ENCODE assay signal across 13 cellular contexts in genomic region chr9:127528407-127529251, GRCh38.
DNase-seq lines count a peak whose midpoint lies in the region; ATAC-seq and TF ChIP-seq lines count a peak whose summit lies in the region.
"Had no signal": no experiment of that assay in that cellular context is flagged by ENCODE, and none has a peak within 500 bp of the region (broad histone marks: within the 10 kb centered on the region; RNA-seq: fewer than 3 reads in every experiment).

No MANE protein-coding gene starts in this region.

- ATAC-seq in thoracic aorta (ENCODE audit: insufficient number of reproducible peaks, low FRiP score, low read depth) (no peak), HG03045 (IDR thresholded peaks at IDR 0.05; ENCODE audit: unreplicated experiment) (no peak)

- H3K27me3 ChIP-seq in colonic mucosa (no peaks in the 10 kb centered on the region), thoracic aorta (replicated peaks; ENCODE audit: insufficient read depth) (no peaks in the 10 kb centered on the region)
- H3K27me3 ChIP-seq: hepatocyte had no signal

- intact Hi-C loops in colonic mucosa (cut with DNase I), result no loop called here

- H3K36me3 ChIP-seq in colonic mucosa, result peaks cover 33% of the 10 kb centered on the region
- peaks cover 9% of the 10 kb centered on the region for H3K36me3 ChIP-seq in thoracic aorta

- no peaks in the 10 kb centered on the region for H3K9me3 ChIP-seq in colonic mucosa
- no peaks in the 10 kb centered on the region for H3K9me3 ChIP-seq in thoracic aorta

- TF ChIP-seq CTCF in colonic mucosa (IDR thresholded peaks at IDR 0.05) (no peak), thoracic aorta (IDR thresholded peaks at IDR 0.05) (no peak)

- H3K27ac ChIP-seq in colonic mucosa, result peak overlapping the region; percentile 36
- H3K27ac ChIP-seq in thoracic aorta, result peak overlapping the region; percentile 82 to 84
- H3K27ac ChIP-seq: 22Rv1, hepatocyte had no signal

- peak in 2 of 3 experiments; percentile 34 to 69 for DNase-seq in NCI-H1417 (lab: John Stamatoyannopoulos, UW)
- no peak for DNase-seq in NCI-H1417 treated with DMSO at 0.1 percent for 48 hours (lab: John Stamatoyannopoulos, UW)
- DNase-seq in colonic mucosa, result no peak
- peak; percentile 35 to 58 for DNase-seq in lung microvascular endothelial cell (ENCODE audit: low read depth in 2 of 2)
- no peak for DNase-seq in thoracic aorta (ENCODE audit: low spot score)
- no peak for DNase-seq in ureter (ENCODE audit: low spot score)
- DNase-seq in DMS53 (lab: John Stamatoyannopoulos, UW), result no peak
- DNase-seq: NCI-H2171; SHP77; stimulated activated CD4-positive, alpha-beta T cell treated with anti-CD3 and anti-CD28 coated beads, Interleukin-1b, Interleukin-23, amount 100 ng/mL, for 48 hours had no signal

- H3K4me3 ChIP-seq in colonic mucosa (no peak overlapping the region), thoracic aorta (no peak overlapping the region)
- H3K4me3 ChIP-seq: hepatocyte had no signal

- H3K4me1 ChIP-seq in colonic mucosa (no peaks in the 10 kb centered on the region), thoracic aorta (ENCODE audit: control insufficient read depth in 1 of 2, low read depth in 2 of 2) (peaks cover 4 to 47% of the 10 kb centered on the region in 2 donors)

- no peak overlapping the region for H3K9ac ChIP-seq in colonic mucosa (ENCODE audit: low read depth in 2 of 2, low read length in 2 of 2)

Comparison
In these comparisons a context has a peak if more than half of its experiments do, and no peak if none do; other contexts are left out.
1. DNase-seq: peak in NCI-H1417 (2 of 3) and lung microvascular endothelial cell (2 of 2); none in NCI-H1417 treated with DMSO at 0.1 percent for 48 hours (single experiment), colonic mucosa (single experiment), thoracic aorta (single experiment), ureter (single experiment) and DMS53 (single experiment).